Comparison of ENCODE assay signal across 2 cellular contexts in genomic region chr1:3146458-3146857, GRCh38.
TF ChIP-seq lines count a peak whose summit lies in the region.

No MANE protein-coding gene starts in this region.

TF ChIP-seq in WTC11, 78 proteins besides CTCF, POLR2A, EP300 and RAD21 (continued from another document):
- no peak for TF ChIP-seq STAT6 (CRISPR knock-in tag; conservative IDR thresholded peaks at IDR 0.05; ENCODE audit: low read depth)
- no peak for TF ChIP-seq JUN (CRISPR knock-in tag; IDR thresholded peaks at IDR 0.05)
- no peak for TF ChIP-seq HMGA2 (CRISPR knock-in tag; IDR thresholded peaks at IDR 0.05)
- no peak for TF ChIP-seq GABPB1 (CRISPR knock-in tag; IDR thresholded peaks at IDR 0.05)
- TF ChIP-seq CREM (CRISPR knock-in tag; IDR thresholded peaks at IDR 0.05): no peak
- TF ChIP-seq GRHL2 (CRISPR knock-in tag; IDR thresholded peaks at IDR 0.05; ENCODE audit: insufficient replicate concordance, severe bottlenecking): no peak
- no peak for TF ChIP-seq OVOL2 (CRISPR knock-in tag; IDR thresholded peaks at IDR 0.05; ENCODE audit: borderline replicate concordance)

TF ChIP-seq in H1, 55 proteins besides CTCF, POLR2A, EP300 and RAD21 (continued from another document):
- no peak for TF ChIP-seq GABPA (IDR thresholded peaks at IDR 0.05; ENCODE audit: borderline replicate concordance, insufficient read depth, low read length)
- no peak for TF ChIP-seq SIN3A (conservative IDR thresholded peaks at IDR 0.05 in 1 of 2, IDR thresholded peaks at IDR 0.05 in 1 of 2; ENCODE audit: low read depth in 1 of 2, low read length in 2 of 2)
- no peak for TF ChIP-seq SAP30 (IDR thresholded peaks at IDR 0.05; ENCODE audit: insufficient read depth, insufficient replicate concordance, low read length)
- no peak for TF ChIP-seq E2F6 (IDR thresholded peaks at IDR 0.05)
- TF ChIP-seq TBP (IDR thresholded peaks at IDR 0.05; ENCODE audit: low read depth, low read length): no peak
- no peak for TF ChIP-seq ZNF274 (IDR thresholded peaks at IDR 0.05; ENCODE audit: borderline replicate concordance, extremely low read depth, low read length)
- no peak for TF ChIP-seq SUZ12 (IDR thresholded peaks at IDR 0.05; ENCODE audit: low read length)
- no peak for TF ChIP-seq HDAC6 (IDR thresholded peaks at IDR 0.05; ENCODE audit: low read depth, low read length)
- TF ChIP-seq RNF2 (IDR thresholded peaks at IDR 0.05; ENCODE audit: borderline replicate concordance, low read depth, low read length, missing control alignments, poor library complexity, severe bottlenecking): no peak
- TF ChIP-seq POLR2AphosphoS5 (IDR thresholded peaks at IDR 0.05; ENCODE audit: low read depth, low read length): no peak
- TF ChIP-seq SRF (IDR thresholded peaks at IDR 0.05; ENCODE audit: low read depth, low read length): no peak
- TF ChIP-seq FOSL1 (IDR thresholded peaks at IDR 0.05; ENCODE audit: insufficient read depth, low read depth, low read length): no peak
- no peak for TF ChIP-seq EZH2 (IDR thresholded peaks at IDR 0.05; ENCODE audit: low read depth, low read length, severe bottlenecking)
- no peak for TF ChIP-seq YY1 (IDR thresholded peaks at IDR 0.05; ENCODE audit: low read depth, low read length)
- no peak for TF ChIP-seq EGR1 (IDR thresholded peaks at IDR 0.05; ENCODE audit: borderline replicate concordance, low read depth, low read length)
